Comparison of ENCODE assay signal across 13 cellular contexts in the genomic region with DNA sequence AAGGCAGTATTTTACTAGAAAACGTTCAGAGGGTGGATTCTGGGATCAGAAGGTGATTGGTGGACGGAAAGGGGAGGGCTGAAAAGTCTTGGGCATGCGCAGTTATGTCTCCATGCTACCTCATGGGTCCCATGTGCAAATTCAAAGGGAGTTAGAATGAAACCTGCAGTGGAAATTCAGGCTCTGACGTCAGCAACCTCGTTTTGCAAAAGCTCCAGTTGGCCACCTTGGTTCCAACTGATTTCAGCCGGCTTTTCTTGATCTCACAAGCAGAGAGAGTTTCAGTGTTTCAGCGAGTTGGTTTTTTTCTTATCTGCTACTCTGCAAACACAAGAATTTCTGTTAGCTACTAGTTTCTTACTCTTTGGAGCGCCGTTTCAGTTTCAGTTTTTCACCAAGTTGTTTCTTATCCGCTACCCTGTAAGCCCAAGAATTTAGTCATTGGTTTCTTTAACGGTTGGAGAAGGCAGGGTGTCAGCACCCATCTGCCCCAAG.
A peak's percentile ranks its signal among the peaks of the same experiment; 100 is the strongest.
DNase-seq lines count a peak whose midpoint lies in the region; ATAC-seq and TF ChIP-seq lines count a peak whose summit lies in the region.
"Had no signal": no experiment of that assay in that cellular context is flagged by ENCODE, and none has a peak within 500 bp of the region (broad histone marks: within the 10 kb centered on the region; RNA-seq: fewer than 3 reads in every experiment).

No MANE protein-coding gene starts in this region.

- no peak for TF ChIP-seq CTCF in BE2C (IDR thresholded peaks at IDR 0.05; ENCODE audit: low read depth, low read length)
- no peak for TF ChIP-seq CTCF in hepatocyte (IDR thresholded peaks at IDR 0.05; ENCODE audit: poor library complexity)

- H3K4me1 ChIP-seq in BE2C (no peaks in the 10 kb centered on the region), hepatocyte (ENCODE audit: insufficient read depth) (no peaks in the 10 kb centered on the region)
- H3K4me1 ChIP-seq: gastrocnemius medialis, tibial nerve had no signal

- H3K27ac ChIP-seq in hepatocyte, result no peak overlapping the region
- H3K27ac ChIP-seq: gastrocnemius medialis, tibial nerve had no signal

- H3K27me3 ChIP-seq in BE2C, result no peaks in the 10 kb centered on the region; the same call in 1 of the 2 replicates
- H3K27me3 ChIP-seq in hepatocyte, result peaks cover 3% of the 10 kb centered on the region
- H3K27me3 ChIP-seq: gastrocnemius medialis had no signal

- no peaks in the 10 kb centered on the region for H3K36me3 ChIP-seq in BE2C
- H3K36me3 ChIP-seq in hepatocyte (replicated peaks; ENCODE audit: insufficient read depth, low read depth), result no peaks in the 10 kb centered on the region
- H3K36me3 ChIP-seq: gastrocnemius medialis, tibial nerve had no signal

- H3K4me2 ChIP-seq in hepatocyte, result peak overlapping the region; percentile 53

- peak; percentile 12 for DNase-seq in BE2C
- DNase-seq in EL, result peak; percentile 17
- DNase-seq in RPMI7951 (ENCODE audit: low read depth), result peak; percentile 63
- no peak for DNase-seq in hepatocyte (ENCODE audit: low spot score)
- no peak for DNase-seq in ureter (ENCODE audit: low spot score)
- DNase-seq in effector CD8-positive, alpha-beta T cell (lab: John Stamatoyannopoulos, UW), result no peak
- no peak for DNase-seq in left lobe of liver (ENCODE audit: low spot score)
- DNase-seq: amniotic stem cell; gastrocnemius medialis; naive thymus-derived CD8-positive, alpha-beta T cell; T1000 had no signal

- H3K9me3 ChIP-seq in BE2C (no peaks in the 10 kb centered on the region), hepatocyte (ENCODE audit: low read depth) (no peaks in the 10 kb centered on the region)
- H3K9me3 ChIP-seq: gastrocnemius medialis, tibial nerve had no signal

- 70% methylated on average over 11 of the region's 11 CpGs for WGBS in hepatocyte (ENCODE audit: low lambda C conversion rate, missing lambda C conversion rate)

- H3K9me2 ChIP-seq in hepatocyte (replicated peaks; ENCODE audit: insufficient read depth), result no peaks in the 10 kb centered on the region

- no peaks in the 10 kb centered on the region for H4K20me1 ChIP-seq in hepatocyte (ENCODE audit: insufficient read depth, poor library complexity, severe bottlenecking)

- H3K4me3 ChIP-seq in BE2C (ENCODE audit: low read depth, low read length) (no peak overlapping the region), hepatocyte (no peak overlapping the region)
- H3K4me3 ChIP-seq: gastrocnemius medialis, tibial nerve had no signal

- no peak overlapping the region for H2AFZ ChIP-seq in hepatocyte

- ATAC-seq in HG03175 (IDR thresholded peaks at IDR 0.05; ENCODE audit: unreplicated experiment) (no peak), left lobe of liver (no peak)
- ATAC-seq: gastrocnemius medialis; naive thymus-derived CD8-positive, alpha-beta T cell had no signal

- no peaks in the 10 kb centered on the region for H3K79me2 ChIP-seq in hepatocyte

Comparison
In these comparisons a context has a peak if more than half of its experiments do, and no peak if none do; other contexts are left out.
1. DNase-seq: peak in BE2C (single experiment), EL (single experiment) and RPMI7951 (single experiment); none in hepatocyte (single experiment), ureter (single experiment), effector CD8-positive, alpha-beta T cell (single experiment) and left lobe of liver (single experiment).